9 cellular contexts compared by ENCODE assay signal in genomic region chr6:87408721-87409155, GRCh38. TPM values are rescaled to one million over a fixed set of nuclear protein-coding genes. Genes with fewer than 3 reads are reported as not detected.
A peak's percentile ranks its signal among the peaks of the same experiment; 100 is the strongest.
DNase-seq lines count a peak whose midpoint lies in the region; ATAC-seq and TF ChIP-seq lines count a peak whose summit lies in the region.
"Had no signal": no experiment of that assay in that cellular context is flagged by ENCODE, and none has a peak within 500 bp of the region (broad histone marks: within the 10 kb centered on the region; RNA-seq: fewer than 3 reads in every experiment).

No MANE protein-coding gene starts in this region.

- TF ChIP-seq POLR2A in Peyer's patch (IDR thresholded peaks at IDR 0.05), result no peak

- no peak for TF ChIP-seq CTCF in Peyer's patch (IDR thresholded peaks at IDR 0.05)
- no peak for TF ChIP-seq CTCF in fibroblast of pulmonary artery (IDR thresholded peaks at IDR 0.05; ENCODE audit: low read length, missing control alignments)

- ATAC-seq in GM19467 (IDR thresholded peaks at IDR 0.05; ENCODE audit: unreplicated experiment), result peak; percentile 10
- no peak for ATAC-seq in HG03095 (IDR thresholded peaks at IDR 0.05; ENCODE audit: unreplicated experiment)

- H3K9me3 ChIP-seq in Peyer's patch (no peaks in the 10 kb centered on the region), skeletal muscle tissue (ENCODE audit: control insufficient read depth in 3 of 3, low read length in 3 of 3) (no peaks in the 10 kb centered on the region)

- H3K27me3 ChIP-seq in Peyer's patch, result no peaks in the 10 kb centered on the region
- no peaks in the 10 kb centered on the region for H3K27me3 ChIP-seq in skeletal muscle tissue (ENCODE audit: control insufficient read depth in 3 of 3, insufficient read depth in 3 of 3, low read length in 3 of 3)

- H3K27ac ChIP-seq in Peyer's patch (peak overlapping the region; percentile 39 to 81 (median 54)), skeletal muscle tissue (ENCODE audit: low read depth, low read length) (peak overlapping the region; percentile 61)

- H3K36me3 ChIP-seq in Peyer's patch, result no peaks in the 10 kb centered on the region
- H3K36me3 ChIP-seq in skeletal muscle tissue (ENCODE audit: control insufficient read depth in 3 of 3, insufficient read depth in 3 of 3, low read length in 3 of 3), result no peaks in the 10 kb centered on the region

- H3K9ac ChIP-seq in skeletal muscle tissue (ENCODE audit: low read depth in 1 of 3, low read length in 3 of 3), result peak overlapping the region; percentile 69 to 87 (median 70)

- H3K4me3 ChIP-seq in Peyer's patch (peak overlapping the region; percentile 77 to 96 (median 90)), fibroblast of pulmonary artery (replicated peaks; ENCODE audit: low read depth, low read length) (peak overlapping the region; percentile 91), skeletal muscle tissue (ENCODE audit: low read length in 3 of 3) (peak overlapping the region; percentile 83 to 92 (median 86))

- no peaks in the 10 kb centered on the region for H3K4me1 ChIP-seq in Peyer's patch
- peaks cover 3 to 6% (median 5%) of the 10 kb centered on the region in 3 donors for H3K4me1 ChIP-seq in skeletal muscle tissue (ENCODE audit: control insufficient read depth in 3 of 3, insufficient read depth in 3 of 3, low read length in 3 of 3)

- DNase-seq in Peyer's patch (no peak), fibroblast of pulmonary artery (ENCODE audit: low read depth) (no peak), Ammon's horn (ENCODE audit: low spot score) (no peak), globus pallidus (ENCODE audit: low spot score) (no peak), anterior cingulate cortex (lab: John Stamatoyannopoulos, UW) (no peak)

RNA-seq across cellular contexts. Expression of gene CFAP206, which starts 1.0 kb away (rescaled TPM):
- not detected for total RNA-seq in Peyer's patch
- total RNA-seq in skeletal muscle tissue, result not detected
- total RNA-seq: activated CD8-positive, alpha-beta memory T cell treated with anti-CD3 and anti-CD28 coated beads for 36 hours had no signal
